ENCODE assay signal across 2 cellular contexts in the genomic region with DNA sequence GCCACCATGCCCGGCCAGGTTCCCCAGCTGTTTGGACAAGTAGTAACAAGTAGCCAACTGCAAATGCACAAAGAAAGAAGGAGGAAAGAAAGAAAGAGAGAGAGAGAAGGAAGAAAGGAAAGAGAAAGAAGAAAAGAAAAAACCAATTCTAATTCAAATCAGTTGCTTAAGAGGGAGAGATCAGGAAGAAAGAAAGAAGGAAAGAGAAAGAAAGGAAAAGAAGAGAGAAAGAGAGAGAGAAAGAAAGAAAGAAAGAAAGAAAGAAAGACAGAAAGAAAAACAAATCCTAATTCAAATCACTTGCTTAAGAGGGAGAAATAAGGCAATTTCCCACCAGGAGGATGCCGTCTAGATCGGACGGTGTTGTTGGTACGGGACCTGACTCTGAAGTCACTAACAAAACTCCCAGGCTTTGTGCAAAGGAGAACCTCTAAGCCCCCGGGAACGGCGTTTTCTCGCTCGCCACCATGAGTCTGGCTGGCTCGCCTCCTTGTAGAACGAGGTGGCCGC.
TF ChIP-seq lines count a peak whose summit lies in the region.

No MANE protein-coding gene starts in this region.

TF ChIP-seq in A549, 52 proteins besides CTCF, POLR2A, EP300 and RAD21 (continued from another document):
- TF ChIP-seq, protein P1, sequence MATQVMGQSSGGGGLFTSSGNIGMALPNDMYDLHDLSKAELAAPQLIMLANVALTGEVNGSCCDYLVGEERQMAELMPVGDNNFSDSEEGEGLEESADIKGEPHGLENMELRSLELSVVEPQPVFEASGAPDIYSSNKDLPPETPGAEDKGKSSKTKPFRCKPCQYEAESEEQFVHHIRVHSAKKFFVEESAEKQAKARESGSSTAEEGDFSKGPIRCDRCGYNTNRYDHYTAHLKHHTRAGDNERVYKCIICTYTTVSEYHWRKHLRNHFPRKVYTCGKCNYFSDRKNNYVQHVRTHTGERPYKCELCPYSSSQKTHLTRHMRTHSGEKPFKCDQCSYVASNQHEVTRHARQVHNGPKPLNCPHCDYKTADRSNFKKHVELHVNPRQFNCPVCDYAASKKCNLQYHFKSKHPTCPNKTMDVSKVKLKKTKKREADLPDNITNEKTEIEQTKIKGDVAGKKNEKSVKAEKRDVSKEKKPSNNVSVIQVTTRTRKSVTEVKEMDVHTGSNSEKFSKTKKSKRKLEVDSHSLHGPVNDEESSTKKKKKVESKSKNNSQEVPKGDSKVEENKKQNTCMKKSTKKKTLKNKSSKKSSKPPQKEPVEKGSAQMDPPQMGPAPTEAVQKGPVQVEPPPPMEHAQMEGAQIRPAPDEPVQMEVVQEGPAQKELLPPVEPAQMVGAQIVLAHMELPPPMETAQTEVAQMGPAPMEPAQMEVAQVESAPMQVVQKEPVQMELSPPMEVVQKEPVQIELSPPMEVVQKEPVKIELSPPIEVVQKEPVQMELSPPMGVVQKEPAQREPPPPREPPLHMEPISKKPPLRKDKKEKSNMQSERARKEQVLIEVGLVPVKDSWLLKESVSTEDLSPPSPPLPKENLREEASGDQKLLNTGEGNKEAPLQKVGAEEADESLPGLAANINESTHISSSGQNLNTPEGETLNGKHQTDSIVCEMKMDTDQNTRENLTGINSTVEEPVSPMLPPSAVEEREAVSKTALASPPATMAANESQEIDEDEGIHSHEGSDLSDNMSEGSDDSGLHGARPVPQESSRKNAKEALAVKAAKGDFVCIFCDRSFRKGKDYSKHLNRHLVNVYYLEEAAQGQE (IDR thresholded peaks at IDR 0.05) = no peak
- TF ChIP-seq KDM5A (IDR thresholded peaks at IDR 0.05) = no peak
- TF ChIP-seq, protein P2, sequence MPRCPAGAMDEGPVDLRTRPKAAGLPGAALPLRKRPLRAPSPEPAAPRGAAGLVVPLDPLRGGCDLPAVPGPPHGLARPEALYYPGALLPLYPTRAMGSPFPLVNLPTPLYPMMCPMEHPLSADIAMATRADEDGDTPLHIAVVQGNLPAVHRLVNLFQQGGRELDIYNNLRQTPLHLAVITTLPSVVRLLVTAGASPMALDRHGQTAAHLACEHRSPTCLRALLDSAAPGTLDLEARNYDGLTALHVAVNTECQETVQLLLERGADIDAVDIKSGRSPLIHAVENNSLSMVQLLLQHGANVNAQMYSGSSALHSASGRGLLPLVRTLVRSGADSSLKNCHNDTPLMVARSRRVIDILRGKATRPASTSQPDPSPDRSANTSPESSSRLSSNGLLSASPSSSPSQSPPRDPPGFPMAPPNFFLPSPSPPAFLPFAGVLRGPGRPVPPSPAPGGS (IDR thresholded peaks at IDR 0.05) = no peak
- TF ChIP-seq SMC3 (IDR thresholded peaks at IDR 0.05) = no peak
- no peak for TF ChIP-seq ZNF302 (CRISPR knock-in tag; IDR thresholded peaks at IDR 0.05)

TF ChIP-seq in WTC11, 78 proteins besides CTCF, POLR2A, EP300 and RAD21 (continued from another document):
- TF ChIP-seq, protein P3, sequence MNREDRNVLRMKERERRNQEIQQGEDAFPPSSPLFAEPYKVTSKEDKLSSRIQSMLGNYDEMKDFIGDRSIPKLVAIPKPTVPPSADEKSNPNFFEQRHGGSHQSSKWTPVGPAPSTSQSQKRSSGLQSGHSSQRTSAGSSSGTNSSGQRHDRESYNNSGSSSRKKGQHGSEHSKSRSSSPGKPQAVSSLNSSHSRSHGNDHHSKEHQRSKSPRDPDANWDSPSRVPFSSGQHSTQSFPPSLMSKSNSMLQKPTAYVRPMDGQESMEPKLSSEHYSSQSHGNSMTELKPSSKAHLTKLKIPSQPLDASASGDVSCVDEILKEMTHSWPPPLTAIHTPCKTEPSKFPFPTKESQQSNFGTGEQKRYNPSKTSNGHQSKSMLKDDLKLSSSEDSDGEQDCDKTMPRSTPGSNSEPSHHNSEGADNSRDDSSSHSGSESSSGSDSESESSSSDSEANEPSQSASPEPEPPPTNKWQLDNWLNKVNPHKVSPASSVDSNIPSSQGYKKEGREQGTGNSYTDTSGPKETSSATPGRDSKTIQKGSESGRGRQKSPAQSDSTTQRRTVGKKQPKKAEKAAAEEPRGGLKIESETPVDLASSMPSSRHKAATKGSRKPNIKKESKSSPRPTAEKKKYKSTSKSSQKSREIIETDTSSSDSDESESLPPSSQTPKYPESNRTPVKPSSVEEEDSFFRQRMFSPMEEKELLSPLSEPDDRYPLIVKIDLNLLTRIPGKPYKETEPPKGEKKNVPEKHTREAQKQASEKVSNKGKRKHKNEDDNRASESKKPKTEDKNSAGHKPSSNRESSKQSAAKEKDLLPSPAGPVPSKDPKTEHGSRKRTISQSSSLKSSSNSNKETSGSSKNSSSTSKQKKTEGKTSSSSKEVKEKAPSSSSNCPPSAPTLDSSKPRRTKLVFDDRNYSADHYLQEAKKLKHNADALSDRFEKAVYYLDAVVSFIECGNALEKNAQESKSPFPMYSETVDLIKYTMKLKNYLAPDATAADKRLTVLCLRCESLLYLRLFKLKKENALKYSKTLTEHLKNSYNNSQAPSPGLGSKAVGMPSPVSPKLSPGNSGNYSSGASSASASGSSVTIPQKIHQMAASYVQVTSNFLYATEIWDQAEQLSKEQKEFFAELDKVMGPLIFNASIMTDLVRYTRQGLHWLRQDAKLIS (CRISPR knock-in tag; IDR thresholded peaks at IDR 0.05; ENCODE audit: borderline replicate concordance) = no peak
- TF ChIP-seq, protein P4, sequence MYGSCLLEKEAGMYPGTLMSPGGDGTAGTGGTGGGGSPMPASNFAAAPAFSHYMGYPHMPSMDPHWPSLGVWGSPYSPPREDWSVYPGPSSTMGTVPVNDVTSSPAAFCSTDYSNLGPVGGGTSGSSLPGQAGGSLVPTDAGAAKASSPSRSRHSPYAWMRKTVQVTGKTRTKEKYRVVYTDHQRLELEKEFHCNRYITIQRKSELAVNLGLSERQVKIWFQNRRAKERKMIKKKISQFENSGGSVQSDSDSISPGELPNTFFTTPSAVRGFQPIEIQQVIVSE (CRISPR knock-in tag; IDR thresholded peaks at IDR 0.05; ENCODE audit: borderline replicate concordance) = no peak
- no peak for TF ChIP-seq TEAD4 (CRISPR knock-in tag; IDR thresholded peaks at IDR 0.05)
- TF ChIP-seq, protein P5, sequence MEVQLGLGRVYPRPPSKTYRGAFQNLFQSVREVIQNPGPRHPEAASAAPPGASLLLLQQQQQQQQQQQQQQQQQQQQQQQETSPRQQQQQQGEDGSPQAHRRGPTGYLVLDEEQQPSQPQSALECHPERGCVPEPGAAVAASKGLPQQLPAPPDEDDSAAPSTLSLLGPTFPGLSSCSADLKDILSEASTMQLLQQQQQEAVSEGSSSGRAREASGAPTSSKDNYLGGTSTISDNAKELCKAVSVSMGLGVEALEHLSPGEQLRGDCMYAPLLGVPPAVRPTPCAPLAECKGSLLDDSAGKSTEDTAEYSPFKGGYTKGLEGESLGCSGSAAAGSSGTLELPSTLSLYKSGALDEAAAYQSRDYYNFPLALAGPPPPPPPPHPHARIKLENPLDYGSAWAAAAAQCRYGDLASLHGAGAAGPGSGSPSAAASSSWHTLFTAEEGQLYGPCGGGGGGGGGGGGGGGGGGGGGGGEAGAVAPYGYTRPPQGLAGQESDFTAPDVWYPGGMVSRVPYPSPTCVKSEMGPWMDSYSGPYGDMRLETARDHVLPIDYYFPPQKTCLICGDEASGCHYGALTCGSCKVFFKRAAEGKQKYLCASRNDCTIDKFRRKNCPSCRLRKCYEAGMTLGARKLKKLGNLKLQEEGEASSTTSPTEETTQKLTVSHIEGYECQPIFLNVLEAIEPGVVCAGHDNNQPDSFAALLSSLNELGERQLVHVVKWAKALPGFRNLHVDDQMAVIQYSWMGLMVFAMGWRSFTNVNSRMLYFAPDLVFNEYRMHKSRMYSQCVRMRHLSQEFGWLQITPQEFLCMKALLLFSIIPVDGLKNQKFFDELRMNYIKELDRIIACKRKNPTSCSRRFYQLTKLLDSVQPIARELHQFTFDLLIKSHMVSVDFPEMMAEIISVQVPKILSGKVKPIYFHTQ (CRISPR knock-in tag; IDR thresholded peaks at IDR 0.05) = no peak
- no peak for TF ChIP-seq ZNF263 (CRISPR knock-in tag; IDR thresholded peaks at IDR 0.05; ENCODE audit: low read depth)
- TF ChIP-seq ZNF317 (CRISPR knock-in tag; IDR thresholded peaks at IDR 0.05; ENCODE audit: borderline replicate concordance, low read depth) = no peak
- no peak for TF ChIP-seq CBFB (CRISPR knock-in tag; IDR thresholded peaks at IDR 0.05; ENCODE audit: low read depth)
- TF ChIP-seq FOXP1 (CRISPR knock-in tag; IDR thresholded peaks at IDR 0.05; ENCODE audit: borderline replicate concordance) = no peak
- no peak for TF ChIP-seq GRHL2 (CRISPR knock-in tag; IDR thresholded peaks at IDR 0.05; ENCODE audit: insufficient replicate concordance, severe bottlenecking)
- no peak for TF ChIP-seq CREB1 (CRISPR knock-in tag; IDR thresholded peaks at IDR 0.05)
